9 cellular contexts compared by ENCODE assay signal in genomic region chr16:19717781-19718623, GRCh38. TPM values are rescaled to one million over a fixed set of nuclear protein-coding genes. Genes with fewer than 3 reads are reported as not detected.
DNase-seq lines count a peak whose midpoint lies in the region; ATAC-seq, FAIRE-seq and TF ChIP-seq lines count a peak whose summit lies in the region.
"Had no signal": no experiment of that assay in that cellular context is flagged by ENCODE, and none has a peak within 500 bp of the region (broad histone marks: within the 10 kb centered on the region; RNA-seq: fewer than 3 reads in every experiment).

A gene with protein sequence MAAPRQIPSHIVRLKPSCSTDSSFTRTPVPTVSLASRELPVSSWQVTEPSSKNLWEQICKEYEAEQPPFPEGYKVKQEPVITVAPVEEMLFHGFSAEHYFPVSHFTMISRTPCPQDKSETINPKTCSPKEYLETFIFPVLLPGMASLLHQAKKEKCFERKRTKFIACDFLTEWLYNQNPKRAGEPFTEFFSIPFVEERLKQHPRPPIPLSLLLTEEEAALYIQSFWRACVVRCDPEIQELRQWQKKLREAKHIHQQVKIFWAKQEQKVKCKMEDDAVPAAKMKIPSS (plus strand): TSS chr16:19718271. CDS start chr16:19718307, 36 bp downstream.
A gene with protein sequence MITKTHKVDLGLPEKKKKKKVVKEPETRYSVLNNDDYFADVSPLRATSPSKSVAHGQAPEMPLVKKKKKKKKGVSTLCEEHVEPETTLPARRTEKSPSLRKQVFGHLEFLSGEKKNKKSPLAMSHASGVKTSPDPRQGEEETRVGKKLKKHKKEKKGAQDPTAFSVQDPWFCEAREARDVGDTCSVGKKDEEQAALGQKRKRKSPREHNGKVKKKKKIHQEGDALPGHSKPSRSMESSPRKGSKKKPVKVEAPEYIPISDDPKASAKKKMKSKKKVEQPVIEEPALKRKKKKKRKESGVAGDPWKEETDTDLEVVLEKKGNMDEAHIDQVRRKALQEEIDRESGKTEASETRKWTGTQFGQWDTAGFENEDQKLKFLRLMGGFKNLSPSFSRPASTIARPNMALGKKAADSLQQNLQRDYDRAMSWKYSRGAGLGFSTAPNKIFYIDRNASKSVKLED (minus strand): TSS chr16:19718227. CDS start chr16:19715035, 3,192 bp downstream.

- H2AFZ ChIP-seq in keratinocyte (ENCODE audit: control insufficient read depth, low read length): peak within 1 kb of the TSS; percentile 99

- H3K27me3 ChIP-seq in keratinocyte (ENCODE audit: control insufficient read depth, extremely low read depth, insufficient read depth, low read length): no peaks in the 10 kb centered on the region

- no peak; the same call in 1 of the 2 replicates for TF ChIP-seq CTCF in AG09319 (IDR thresholded peaks at IDR 0.05; ENCODE audit: low read depth, low read length)
- no peak for TF ChIP-seq CTCF in keratinocyte (optimal IDR thresholded peaks at IDR 0.05 in 1 of 3, IDR thresholded peaks at IDR 0.05 in 1 of 3, conservative IDR thresholded peaks at IDR 0.05 in 1 of 3; ENCODE audit: extremely low read depth in 1 of 3, insufficient read depth in 2 of 3, low read length in 3 of 3)

- peaks cover 6% of the 10 kb centered on the region in 2 experiments for H3K36me3 ChIP-seq in keratinocyte (ENCODE audit: control insufficient read depth in 2 of 2, extremely low read depth in 1 of 2, insufficient read depth in 2 of 2, low read length in 2 of 2)

- H3K4me3 ChIP-seq in keratinocyte (ENCODE audit: control insufficient read depth in 2 of 3, extremely low read depth in 1 of 3, insufficient read depth in 2 of 3, low read depth in 1 of 3, low read length in 3 of 3): peak within 1 kb of the TSS; percentile 77 to 91 (median 78)

- H3K79me2 ChIP-seq in keratinocyte (ENCODE audit: control insufficient read depth, insufficient read depth, low read length): peaks cover 40% of the 10 kb centered on the region

- DNase-seq in AG09319 (ENCODE audit: extremely low read depth, low read depth) (peak; percentile 67), NCI-H2227 (lab: John Stamatoyannopoulos, UW; ENCODE audit: unreplicated experiment) (peak; percentile 95), cerebellum (ENCODE audit: low spot score) (peak; percentile 96), keratinocyte (ENCODE audit: low read depth, low spot score) (no peak)
- peak; percentile 89 for DNase-seq in activated CD4-positive, CD25-positive, alpha-beta regulatory T cell treated with anti-CD3 and anti-CD28 coated beads, Interleukin-2, amount 50 U/mL, for 72 hours
- DNase-seq in stimulated activated CD4-positive, alpha-beta T cell treated with anti-CD3 and anti-CD28 coated beads, Interleukin-12 subunit alpha, Interleukin-12 subunit beta, amount 100 ng/mL, for 48 hours (ENCODE audit: low read depth in 2 of 3, low spot score in 1 of 3): peak; percentile 79 to 89 (median 79)

- ATAC-seq in GM18870 (IDR thresholded peaks at IDR 0.05; ENCODE audit: unreplicated experiment) (peak; percentile 68), HG03103 (IDR thresholded peaks at IDR 0.05; ENCODE audit: low read depth, unreplicated experiment) (peak; percentile 92)

- no peak for FAIRE-seq in keratinocyte (lab: Jason Lieb, UNC)
- FAIRE-seq: TTC549 had no signal

- no peaks in the 10 kb centered on the region for H3K9me1 ChIP-seq in keratinocyte (ENCODE audit: control insufficient read depth, extremely low read depth, insufficient read depth, low read length)

- peak within 1 kb of the TSS; percentile 82 for H3K27ac ChIP-seq in keratinocyte (ENCODE audit: control insufficient read depth, insufficient read depth, low read length)

- peak within 1 kb of the TSS; percentile 95 for H3K4me2 ChIP-seq in keratinocyte (ENCODE audit: control insufficient read depth, extremely low read depth, insufficient read depth, low read depth, low read length)

- H3K9me3 ChIP-seq in keratinocyte (ENCODE audit: control insufficient read depth, low read depth, low read length): no peaks in the 10 kb centered on the region

- no peaks in the 10 kb centered on the region for H4K20me1 ChIP-seq in keratinocyte (ENCODE audit: control insufficient read depth, extremely low read depth, insufficient read depth, low read length)

- dilution Hi-C loops in keratinocyte (cut with MboI; ENCODE audit: extremely low pct_ligation_motif_present, low sequenced_read_pairs): no loop called here

- H3K9ac ChIP-seq in keratinocyte (ENCODE audit: control insufficient read depth, extremely low read depth, insufficient read depth, low read length): peak within 1 kb of the TSS; percentile 88

- H3K4me1 ChIP-seq in keratinocyte (ENCODE audit: control insufficient read depth, extremely low read depth, insufficient read depth, low read length): peaks cover 15% of the 10 kb centered on the region

RNA-seq across cellular contexts. Expression of the first gene that starts in this region (rescaled TPM):
- total RNA-seq in cerebellum: 18.8 TPM
- polyA plus RNA-seq in keratinocyte: 7.1 to 9.7 TPM (median 9.6 TPM) in 3 replicates
- polyA plus RNA-seq in keratinocyte (2011; ENCODE audit: low read depth): 2.6 TPM
- 8.4 and 13.0 TPM in 2 replicates for polyA plus RNA-seq in keratinocyte (2011; cell fraction: cytosol; rRNA removed)
- polyA plus RNA-seq in keratinocyte (2011; cell fraction: nucleus; rRNA removed): 11.2 and 12.5 TPM in 2 replicates
- 3.4 and 6.4 TPM in 2 replicates for polyA plus RNA-seq in keratinocyte (2012; ENCODE audit: low replicate concordance)
- 0.62 to 10.9 TPM (median 7.4 TPM) in 3 replicates for polyA minus RNA-seq in keratinocyte
- 4.8 TPM for polyA minus RNA-seq in keratinocyte (2011; cell fraction: cytosol; rRNA and poly(A)+ RNA removed)
- polyA minus RNA-seq in keratinocyte (2011; cell fraction: nucleus; rRNA and poly(A)+ RNA removed): 5.4 and 7.8 TPM in 2 replicates

RNA-seq across cellular contexts. Expression of the second gene that starts in this region (rescaled TPM):
- 19.8 TPM for total RNA-seq in cerebellum
- polyA plus RNA-seq in keratinocyte: 13.6 to 19.8 TPM (median 16.8 TPM) in 3 replicates
- 54.8 TPM for polyA plus RNA-seq in keratinocyte (2011; ENCODE audit: low read depth)
- polyA plus RNA-seq in keratinocyte (2011; cell fraction: cytosol; rRNA removed): 15.2 and 16.5 TPM in 2 replicates
- 15.9 and 18.2 TPM in 2 replicates for polyA plus RNA-seq in keratinocyte (2011; cell fraction: nucleus; rRNA removed)
- 27.2 and 31.7 TPM in 2 replicates for polyA plus RNA-seq in keratinocyte (2012; ENCODE audit: low replicate concordance)
- polyA minus RNA-seq in keratinocyte: 4.8 to 9.1 TPM (median 8.5 TPM) in 3 replicates
- polyA minus RNA-seq in keratinocyte (2011; cell fraction: cytosol; rRNA and poly(A)+ RNA removed): 4.4 TPM
- polyA minus RNA-seq in keratinocyte (2011; cell fraction: nucleus; rRNA and poly(A)+ RNA removed): 3.4 and 5.9 TPM in 2 replicates
